9 cellular contexts compared by ENCODE assay signal in the genomic region with DNA sequence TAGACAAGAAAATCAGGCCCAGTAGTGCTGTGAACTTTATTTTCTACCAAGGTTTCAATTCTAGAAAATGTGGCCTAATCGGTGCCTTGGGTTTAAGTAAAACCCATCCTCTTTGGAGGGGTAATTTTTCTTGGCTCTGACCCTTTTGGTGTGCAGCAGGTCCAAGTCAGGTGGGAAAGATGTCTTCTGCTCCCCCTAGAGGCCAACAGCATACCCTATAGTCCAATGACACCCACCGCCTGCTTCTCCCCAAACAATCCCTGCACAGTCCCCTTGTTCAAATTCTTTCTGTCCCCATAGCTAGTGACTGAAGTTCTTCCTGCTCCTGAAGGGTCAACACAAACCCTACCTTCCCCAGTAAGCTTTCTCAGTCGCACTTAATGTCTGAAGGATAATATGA.
DNase-seq lines count a peak whose midpoint lies in the region; ATAC-seq, FAIRE-seq and TF ChIP-seq lines count a peak whose summit lies in the region.
"Had no signal": no experiment of that assay in that cellular context is flagged by ENCODE, and none has a peak within 500 bp of the region (broad histone marks: within the 10 kb centered on the region; RNA-seq: fewer than 3 reads in every experiment).

No MANE protein-coding gene starts in this region.

- peak; percentile 70 for TF ChIP-seq CTCF in DOHH2 (IDR thresholded peaks at IDR 0.05; ENCODE audit: low read depth, low read length, poor library complexity, severe bottlenecking)
- peak; percentile 64 for TF ChIP-seq CTCF in PC-3 (conservative IDR thresholded peaks at IDR 0.05; ENCODE audit: low read depth, low read length)
- TF ChIP-seq CTCF in kidney (IDR thresholded peaks at IDR 0.05; ENCODE audit: borderline replicate concordance, extremely low read depth, insufficient read depth) = no peak

- DNase-seq in GM23248 (peak; percentile 8), PC-3 (peak; percentile 30), iPS DF 6.9 (ENCODE audit: low read depth, low spot score) (peak; percentile 16), dedifferentiated amniotic fluid mesenchymal stem cell (ENCODE audit: extremely low spot score) (no peak), 8988T (no peak), kidney (no peak), OCI-M2 (lab: John Stamatoyannopoulos, UW; ENCODE audit: unreplicated experiment) (no peak)
- DNase-seq: NCI-H187 treated with DMSO at 0.1 percent for 48 hours had no signal

- H3K27me3 ChIP-seq in DOHH2 (ENCODE audit: control insufficient read depth, low read length) (no peaks in the 10 kb centered on the region), GM23248 (replicated peaks; ENCODE audit: insufficient read depth) (no peaks in the 10 kb centered on the region), PC-3 (ENCODE audit: low read length) (no peaks in the 10 kb centered on the region), iPS DF 6.9 (ENCODE audit: control insufficient read depth, insufficient read depth, low read length) (no peaks in the 10 kb centered on the region)

- H3K27ac ChIP-seq in DOHH2 (ENCODE audit: low read depth, low read length) (no peak overlapping the region), GM23248 (no peak overlapping the region), PC-3 (ENCODE audit: low read length) (no peak overlapping the region), iPS DF 6.9 (ENCODE audit: low read length) (no peak overlapping the region), kidney (ENCODE audit: low read depth in 2 of 2, low read length in 2 of 2) (no peak overlapping the region)

- H3K79me2 ChIP-seq in DOHH2 (ENCODE audit: control insufficient read depth, low read length) (no peaks in the 10 kb centered on the region), GM23248 (ENCODE audit: insufficient read depth) (no peaks in the 10 kb centered on the region), PC-3 (ENCODE audit: low read length) (no peaks in the 10 kb centered on the region)

- H2AFZ ChIP-seq in GM23248 (no peak overlapping the region), PC-3 (ENCODE audit: low read length) (no peak overlapping the region)

- POLR2A ChIA-PET in PC-3 (lab: Charles Lee; ENCODE audit: unreplicated experiment) = no interaction called here

- H4K20me1 ChIP-seq in DOHH2 (ENCODE audit: control insufficient read depth, insufficient read depth, low read depth, low read length) (no peaks in the 10 kb centered on the region), GM23248 (ENCODE audit: insufficient read depth) (no peaks in the 10 kb centered on the region), PC-3 (ENCODE audit: low read length) (no peaks in the 10 kb centered on the region)

- no peaks in the 10 kb centered on the region for H3K9me2 ChIP-seq in DOHH2 (replicated peaks; ENCODE audit: control insufficient read depth, low read length)
- H3K9me2 ChIP-seq in GM23248 (ENCODE audit: insufficient read depth) = no peaks in the 10 kb centered on the region
- no peaks in the 10 kb centered on the region for H3K9me2 ChIP-seq in PC-3 (replicated peaks; ENCODE audit: low read length)

- BruUV-seq in PC-3 (replicated peaks; lab: Mats Ljungman, UMichigan) = no TSS peak

- H3K9ac ChIP-seq in GM23248 = no peak overlapping the region
- no peak overlapping the region for H3K9ac ChIP-seq in PC-3 (ENCODE audit: low read length)
- no peak overlapping the region for H3K9ac ChIP-seq in kidney (ENCODE audit: low read length in 2 of 2)

- FAIRE-seq in kidney (lab: Jason Lieb, UNC) = no peak

- H3K36me3 ChIP-seq in DOHH2 (ENCODE audit: control insufficient read depth, low read length) (no peaks in the 10 kb centered on the region), GM23248 (ENCODE audit: low read depth) (no peaks in the 10 kb centered on the region), PC-3 (ENCODE audit: low read depth, low read length) (no peaks in the 10 kb centered on the region), iPS DF 6.9 (ENCODE audit: control insufficient read depth, insufficient read depth, low read length) (no peaks in the 10 kb centered on the region), kidney (ENCODE audit: control insufficient read depth in 1 of 2, insufficient read depth in 2 of 2, low read length in 2 of 2) (no peaks in the 10 kb centered on the region)

- ATAC-seq in PC-3 = peak; percentile 24; the same call in 1 of the 2 replicates

- in situ Hi-C loops in GM23248 (cut with MboI) = no loop called here

- CTCF ChIA-PET in PC-3 (lab: Charles Lee) = no interaction called here

- no peaks in the 10 kb centered on the region for H3K4me1 ChIP-seq in DOHH2 (ENCODE audit: control insufficient read depth, low read length)
- no peaks in the 10 kb centered on the region for H3K4me1 ChIP-seq in GM23248 (ENCODE audit: insufficient read depth)
- no peaks in the 10 kb centered on the region for H3K4me1 ChIP-seq in PC-3 (ENCODE audit: insufficient read depth, low read length)
- no peaks in the 10 kb centered on the region for H3K4me1 ChIP-seq in iPS DF 6.9 (ENCODE audit: control insufficient read depth, insufficient read depth, low read length)
- H3K4me1 ChIP-seq in kidney (ENCODE audit: control insufficient read depth in 1 of 2, insufficient read depth in 1 of 2, low read depth in 1 of 2, low read length in 2 of 2) = no peaks in the 10 kb centered on the region

- H3K9me3 ChIP-seq in DOHH2 (ENCODE audit: control insufficient read depth, insufficient read depth, low read length) = peaks cover 7% of the 10 kb centered on the region
- no peaks in the 10 kb centered on the region for H3K9me3 ChIP-seq in GM23248 (ENCODE audit: low read depth)
- no peaks in the 10 kb centered on the region for H3K9me3 ChIP-seq in PC-3 (ENCODE audit: low read length)
- H3K9me3 ChIP-seq in iPS DF 6.9 (ENCODE audit: control insufficient read depth, insufficient read depth, low read length) = peaks cover 2% of the 10 kb centered on the region
- peaks cover 0 to 6% of the 10 kb centered on the region in 2 donors for H3K9me3 ChIP-seq in kidney (ENCODE audit: control insufficient read depth in 1 of 2, low read length in 2 of 2)

- intact Hi-C loops in PC-3 (cut with micrococcal nuclease) (no loop called here), kidney (cut with DNase I) (no loop called here)

- H3K4me3 ChIP-seq in DOHH2 (ENCODE audit: low read length) = no peak overlapping the region
- H3K4me3 ChIP-seq in GM23248 = no peak overlapping the region
- H3K4me3 ChIP-seq in PC-3 (ENCODE audit: low read length) = no peak overlapping the region
- no peak overlapping the region for H3K4me3 ChIP-seq in iPS DF 6.9 (ENCODE audit: low read length)
- no peak overlapping the region for H3K4me3 ChIP-seq in kidney (ENCODE audit: low read length in 2 of 2)

- WGBS in GM23248 (ENCODE audit: low coverage in 1 of 2, low lambda C conversion rate in 2 of 2, missing lambda C conversion rate in 2 of 2), 2 experiments = 48 to 52% methylated on average over 3 of the region's 3 CpGs
- no CpG with 5 or more reads among the region's 3 CpGs for WGBS in iPS DF 6.9 (ENCODE audit: insufficient coverage, insufficient read length)

- H3K4me2 ChIP-seq in DOHH2 (ENCODE audit: low read length) (no peak overlapping the region), GM23248 (ENCODE audit: unreplicated experiment) (no peak overlapping the region), PC-3 (ENCODE audit: low read length) (no peak overlapping the region)

- no peaks in the 10 kb centered on the region for H3F3A ChIP-seq in DOHH2 (ENCODE audit: control insufficient read depth, insufficient read depth)
- no peaks in the 10 kb centered on the region for H3F3A ChIP-seq in GM23248 (ENCODE audit: insufficient read depth)
- H3F3A ChIP-seq in PC-3 (ENCODE audit: low read length, unreplicated experiment) = no peaks in the 10 kb centered on the region

Comparison
In these comparisons a context has a peak if more than half of its experiments do, and no peak if none do; other contexts are left out.
1. DNase-seq: peak in GM23248 (single experiment), PC-3 (single experiment) and iPS DF 6.9 (single experiment); none in dedifferentiated amniotic fluid mesenchymal stem cell (single experiment), 8988T (single experiment), kidney (single experiment) and OCI-M2 (single experiment).